36 cellular contexts compared by ENCODE assay signal in genomic region chr9:105751761-105752160, GRCh38.
"Had no signal": no experiment of that assay in that cellular context is flagged by ENCODE, and none has a peak within 500 bp of the region (broad histone marks: within the 10 kb centered on the region; RNA-seq: fewer than 3 reads in every experiment).

No MANE protein-coding gene starts in this region.

- H3K27me3 ChIP-seq: adrenal gland, body of pancreas, brain microvascular endothelial cell, breast epithelium had no signal

- H3K4me1 ChIP-seq: adrenal gland, body of pancreas, breast epithelium had no signal

- H3K27ac ChIP-seq: adrenal gland, body of pancreas, brain microvascular endothelial cell, breast epithelium, VCaP had no signal

- H3K4me3 Mint-ChIP-seq: activated B cell treated with CpG ODN at 0.5 μM for 24 hours; activated CD4-positive, alpha-beta memory T cell treated with anti-CD3 and anti-CD28 coated beads for 36 hours; activated CD4-positive, alpha-beta T cell treated with anti-CD3 and anti-CD28 coated beads, Interleukin-2, amount 10 ng/mL, durations not matched to agents 24 days and 14 days; activated CD8-positive, alpha-beta T cell treated with anti-CD3 and anti-CD28 coated beads for 36 hours; activated naive CD4-positive, alpha-beta T cell treated with anti-CD3 and anti-CD28 coated beads for 36 hours; activated naive CD8-positive, alpha-beta T cell treated with anti-CD3 and anti-CD28 coated beads for 36 hours; activated T-cell treated with anti-CD3 and anti-CD28 coated beads, Interleukin-2, amount 50 U/mL, for 4 hours; activated T-cell treated with anti-CD3 and anti-CD28 coated beads, Interleukin-2, amount 50 U/mL, for 72 hours; activated T-helper 1 cell treated with anti-CD3 and anti-CD28 coated beads, Interleukin-12 subunit alpha, Interleukin-12 subunit beta, Interleukin-2, Interleukin-4 antibody, amounts not matched to agents 30 ng/mL and 10 ng/mL and 1 ng/mL, durations not matched to agents 14 hours and 24 hours and 36 hours; activated T-helper 17 cell treated with anti-CD3 and anti-CD28 coated beads, Interleukin-2, amount 50 U/mL, for 72 hours; central memory CD8-positive, alpha-beta T cell; T-helper 1 cell treated with Interleukin-12 subunit alpha and Interleukin-12 subunit beta and Interleukin-4 antibody, amounts not matched to agents 30 μg/mL and 1 μg/mL, for 36 hours; T-helper 2 cell treated with Interferon-gamma antibody and Interleukin-4, amounts not matched to agents 5 μg/mL and 100 μg/mL, for 36 hours had no signal

- H3K4me1 Mint-ChIP-seq: activated B cell treated with CpG ODN at 0.5 μM for 24 hours; activated CD4-positive, alpha-beta T cell treated with anti-CD3 and anti-CD28 coated beads, Interleukin-2, amount 10 ng/mL, durations not matched to agents 24 days and 14 days; activated naive CD8-positive, alpha-beta T cell treated with anti-CD3 and anti-CD28 coated beads for 36 hours; activated T-helper 17 cell treated with anti-CD3 and anti-CD28 coated beads, Interleukin-2, amount 50 U/mL, for 72 hours; central memory CD8-positive, alpha-beta T cell had no signal

- H3K27me3 Mint-ChIP-seq: activated B cell treated with CpG ODN at 0.5 μM for 24 hours; activated CD4-positive, alpha-beta memory T cell treated with anti-CD3 and anti-CD28 coated beads for 36 hours; activated CD4-positive, alpha-beta T cell treated with anti-CD3 and anti-CD28 coated beads, Interleukin-2, amount 10 ng/mL, durations not matched to agents 24 days and 14 days; activated CD8-positive, alpha-beta T cell treated with anti-CD3 and anti-CD28 coated beads for 36 hours; activated naive CD8-positive, alpha-beta T cell treated with anti-CD3 and anti-CD28 coated beads for 36 hours; activated T-helper 17 cell treated with anti-CD3 and anti-CD28 coated beads, Interleukin-2, amount 50 U/mL, for 72 hours; central memory CD8-positive, alpha-beta T cell had no signal

- H3K4me3 ChIP-seq: adrenal gland, body of pancreas, breast epithelium had no signal

- DNase-seq: activated B cell treated with CpG ODN at 0.5 μM for 24 hours; activated CD4-positive, alpha-beta memory T cell treated with anti-CD3 and anti-CD28 coated beads for 36 hours; activated CD4-positive, alpha-beta T cell treated with anti-CD3 and anti-CD28 coated beads for 4 hours; activated CD4-positive, alpha-beta T cell treated with anti-CD3 and anti-CD28 coated beads, Interleukin-2, amount 10 ng/mL, durations not matched to agents 24 days and 14 days; activated CD4-positive, alpha-beta T cell treated with anti-CD3 and anti-CD28 coated beads, Interleukin-2, amount 50 U/mL, for 1 hour; activated CD4-positive, alpha-beta T cell treated with anti-CD3 and anti-CD28 coated beads, Interleukin-2, amount 50 U/mL, for 4 hours; activated CD4-positive, CD25-positive, alpha-beta regulatory T cell treated with anti-CD3 and anti-CD28 coated beads, Interleukin-2, amount 50 U/mL, for 72 hours; activated CD8-positive, alpha-beta memory T cell treated with anti-CD3 and anti-CD28 coated beads, Interleukin-2, amount 50 U/mL, for 4 hours; activated CD8-positive, alpha-beta T cell treated with anti-CD3 and anti-CD28 coated beads for 36 hours; activated effector memory CD4-positive, alpha-beta T cell treated with anti-CD3 and anti-CD28 coated beads, Interleukin-2, amount 50 U/mL, for 16 hours; activated gamma-delta T cell treated with Interleukin-2 at 50 U/mL for 16 hours; activated naive CD4-positive, alpha-beta T cell; activated naive CD4-positive, alpha-beta T cell treated with anti-CD3 and anti-CD28 coated beads for 36 hours; activated naive CD4-positive, alpha-beta T cell treated with anti-CD3 and anti-CD28 coated beads, Interleukin-2, amount 50 U/mL, for 16 hours; activated naive CD8-positive, alpha-beta T cell treated with anti-CD3 and anti-CD28 coated beads for 36 hours; activated T-cell treated with anti-CD3 and anti-CD28 coated beads for 4 hours; activated T-cell treated with anti-CD3 and anti-CD28 coated beads, Interleukin-2, amount 50 U/mL, for 1 hour; activated T-cell treated with anti-CD3 and anti-CD28 coated beads, Interleukin-2, amount 50 U/mL, for 4 hours; activated T-cell treated with anti-CD3 and anti-CD28 coated beads, Interleukin-2, amount 50 U/mL, for 72 hours; adrenal gland; amniotic stem cell; aorta; body of pancreas; brain microvascular endothelial cell; cerebellar nuclear complex; T-helper 1 cell; T-helper 2 cell; T-helper 9 cell had no signal

- H3K27ac Mint-ChIP-seq: activated B cell treated with CpG ODN at 0.5 μM for 24 hours; activated CD4-positive, alpha-beta memory T cell treated with anti-CD3 and anti-CD28 coated beads for 36 hours; activated CD4-positive, alpha-beta T cell treated with anti-CD3 and anti-CD28 coated beads, Interleukin-2, amount 10 ng/mL, durations not matched to agents 24 days and 14 days; activated CD8-positive, alpha-beta T cell treated with anti-CD3 and anti-CD28 coated beads for 36 hours; activated naive CD4-positive, alpha-beta T cell treated with anti-CD3 and anti-CD28 coated beads for 36 hours; activated naive CD4-positive, alpha-beta T cell treated with anti-CD3 and anti-CD28 coated beads, Interleukin-2, amount 50 U/mL, for 72 hours; activated naive CD8-positive, alpha-beta T cell treated with anti-CD3 and anti-CD28 coated beads for 36 hours; activated T-cell treated with anti-CD3 and anti-CD28 coated beads, Interleukin-2, amount 50 U/mL, for 72 hours; activated T-helper 1 cell treated with anti-CD3 and anti-CD28 coated beads, Interleukin-12 subunit alpha, Interleukin-12 subunit beta, Interleukin-2, Interleukin-4 antibody, amounts not matched to agents 30 ng/mL and 10 ng/mL and 1 ng/mL, durations not matched to agents 14 hours and 24 hours and 36 hours; activated T-helper 17 cell treated with anti-CD3 and anti-CD28 coated beads, Interleukin-2, amount 50 U/mL, for 72 hours; T-helper 1 cell treated with Interleukin-12 subunit alpha and Interleukin-12 subunit beta and Interleukin-4 antibody, amounts not matched to agents 30 μg/mL and 1 μg/mL, for 36 hours; T-helper 2 cell treated with Interferon-gamma antibody and Interleukin-4, amounts not matched to agents 5 μg/mL and 100 μg/mL, for 36 hours had no signal

- H3K36me3 ChIP-seq: adrenal gland, brain microvascular endothelial cell, breast epithelium had no signal

- ATAC-seq: activated CD8-positive, alpha-beta T cell treated with anti-CD3 and anti-CD28 coated beads for 36 hours; activated naive CD4-positive, alpha-beta T cell treated with anti-CD3 and anti-CD28 coated beads, Interleukin-2, amount 50 U/mL, for 72 hours; activated T-cell treated with anti-CD3 and anti-CD28 coated beads, Interleukin-2, amount 50 U/mL, for 4 hours; activated T-cell treated with anti-CD3 and anti-CD28 coated beads, Interleukin-2, amount 50 U/mL, for 72 hours; activated T-helper 17 cell treated with anti-CD3 and anti-CD28 coated beads, Interleukin-2, amount 50 U/mL, for 72 hours; body of pancreas had no signal

- H3K9me3 ChIP-seq: adrenal gland, body of pancreas had no signal
